ENCODE assay signal across 2 cellular contexts in genomic region chr15:57542505-57542817, GRCh38.
TF ChIP-seq lines count a peak whose summit lies in the region.

No MANE protein-coding gene starts in this region.

TF ChIP-seq in SK-N-SH treated with all-trans-retinoic acid at 6 μM for 48 hours, 23 proteins besides CTCF, POLR2A, EP300 and RAD21:
- no peak for TF ChIP-seq CSRNP3 (CRISPR knock-in tag; IDR thresholded peaks at IDR 0.05)
- no peak for TF ChIP-seq PPARA (CRISPR knock-in tag; IDR thresholded peaks at IDR 0.05; ENCODE audit: borderline replicate concordance)
- TF ChIP-seq CREB5 (CRISPR knock-in tag; IDR thresholded peaks at IDR 0.05; ENCODE audit: low read depth): no peak
TF ChIP-seq in SK-N-SH treated with all-trans-retinoic acid at 6 μM for 48 hours: peak in this region for 0.

TF ChIP-seq in SK-N-SH, 30 proteins besides CTCF, POLR2A, EP300 and RAD21 (continued from another document):
- no peak for TF ChIP-seq CHD2 (IDR thresholded peaks at IDR 0.05; ENCODE audit: low read length, partially characterized antibody)
- no peak for TF ChIP-seq SIN3A (IDR thresholded peaks at IDR 0.05; ENCODE audit: borderline replicate concordance, low read depth, low read length)
- no peak for TF ChIP-seq ELF1 (IDR thresholded peaks at IDR 0.05)
- no peak for TF ChIP-seq NRF1 (IDR thresholded peaks at IDR 0.05; ENCODE audit: low read depth, low read length)
- TF ChIP-seq EZH2phosphoT487 (IDR thresholded peaks at IDR 0.05; ENCODE audit: borderline replicate concordance, low read depth): no peak
- TF ChIP-seq TEAD4 (IDR thresholded peaks at IDR 0.05; ENCODE audit: borderline replicate concordance, insufficient read depth): no peak
TF ChIP-seq in SK-N-SH: peak in this region for 0.
